In the genomic region with DNA sequence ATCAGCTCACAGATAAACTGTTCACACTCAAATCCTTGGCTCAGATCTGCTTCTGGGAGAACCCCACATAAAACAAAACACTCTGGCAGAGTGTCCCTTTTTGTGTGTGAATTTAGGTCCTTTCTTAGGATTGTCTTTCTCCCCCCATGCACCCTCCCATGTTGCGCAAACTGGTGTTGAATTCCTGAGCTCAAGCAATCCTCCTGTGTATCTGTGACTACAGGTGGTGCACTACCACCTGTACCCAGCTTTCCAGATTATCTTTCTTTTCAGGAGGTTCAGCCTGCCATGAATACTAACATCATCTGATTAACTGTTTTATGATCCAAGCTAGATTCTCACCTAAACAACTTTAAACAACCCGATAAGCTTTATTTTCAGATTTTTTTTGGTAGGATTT, we compare ENCODE assay signal across 18 cellular contexts.
DNase-seq lines count a peak whose midpoint lies in the region; ATAC-seq, FAIRE-seq and TF ChIP-seq lines count a peak whose summit lies in the region.
"Had no signal": no experiment of that assay in that cellular context is flagged by ENCODE, and none has a peak within 500 bp of the region (broad histone marks: within the 10 kb centered on the region; RNA-seq: fewer than 3 reads in every experiment).

No MANE protein-coding gene starts in this region.

- H3K56ac ChIP-seq in H9 (ENCODE audit: insufficient read length, low read depth, low read length): no peak overlapping the region
- no peak overlapping the region for H3K56ac ChIP-seq in H1 (replicated peaks; ENCODE audit: insufficient read length, low read depth, low read length)

- H3K27ac ChIP-seq in H9 (ENCODE audit: insufficient read length, low read depth, low read length): no peak overlapping the region
- H3K27ac ChIP-seq in MM.1S (ENCODE audit: low read length): no peak overlapping the region
- no peak overlapping the region for H3K27ac ChIP-seq in H1 (ENCODE audit: low read depth, low read length)
- H3K27ac ChIP-seq in sigmoid colon: peak overlapping the region in 3 of 4 donors; percentile 3 to 47 (median 5)

- H3K4me1 ChIP-seq in H9 (ENCODE audit: insufficient read depth, low read length): 0 out of 2 replicates have a peak, but pooled peaks cover 2% of the 10 kb centered on the region
- H3K4me1 ChIP-seq in MM.1S (ENCODE audit: low read length): peaks cover 37% of the 10 kb centered on the region
- H3K4me1 ChIP-seq in H1 (replicated peaks in 1 of 4; ENCODE audit: control insufficient read depth in 3 of 4, insufficient read depth in 4 of 4, low read length in 3 of 4): no peaks in the 10 kb centered on the region; a peak in 1 of 7 replicates
- peaks cover 0 to 28% (median 13%) of the 10 kb centered on the region in 4 donors for H3K4me1 ChIP-seq in sigmoid colon

- intact Hi-C loops in sigmoid colon (cut with DNase I): no loop called here

- no peak overlapping the region for H2AFZ ChIP-seq in H9 (ENCODE audit: low read length)
- peak overlapping the region; percentile 55 for H2AFZ ChIP-seq in MM.1S (ENCODE audit: low read length)
- no peak overlapping the region for H2AFZ ChIP-seq in H1 (ENCODE audit: low read length)

- H4K8ac ChIP-seq in H9 (replicated peaks; ENCODE audit: insufficient read length, low read depth, low read length) (no peak overlapping the region), H1 (ENCODE audit: extremely low read depth, insufficient read depth, low read length) (no peak overlapping the region)

- H4K91ac ChIP-seq in H9 (ENCODE audit: insufficient read length, low read depth, low read length): no peak overlapping the region
- H4K91ac ChIP-seq in H1 (replicated peaks; ENCODE audit: insufficient read length, low read length): no peak overlapping the region

- ATAC-seq in effector memory CD8-positive, alpha-beta T cell (replicated peaks): no peak
- ATAC-seq: Panc1, SK-N-SH treated with all-trans-retinoic acid at 6 μM for 48 hours had no signal

- H3K79me2 ChIP-seq in H9 (ENCODE audit: insufficient read depth, low read length) (no peaks in the 10 kb centered on the region), MM.1S (ENCODE audit: low read length) (no peaks in the 10 kb centered on the region), H1 (ENCODE audit: control insufficient read depth in 1 of 2, insufficient read depth in 2 of 2, low read length in 2 of 2) (no peaks in the 10 kb centered on the region)

- DNase-seq in H9 (no peak), MM.1S (no peak), H1 (ENCODE audit: low read depth in 1 of 2, low spot score in 2 of 2) (no peak), sigmoid colon (no peak), LoVo (ENCODE audit: low spot score) (no peak), DMS79 treated with DMSO at 0.1 percent for 48 hours (lab: John Stamatoyannopoulos, UW) (no peak)
- no peak for DNase-seq in effector memory CD8-positive, alpha-beta T cell
- DNase-seq: CD4-positive, CD25-positive, alpha-beta regulatory T cell; HFFc6; IMR-90; Karpas-422; NCI-H1694 treated with DMSO at 0.1 percent for 48 hours; NCI-H2081 treated with DMSO at 0.1 percent for 48 hours; NCI-H748 treated with DMSO at 0.1 percent for 48 hours; NK-92 treated with Interleukin-12 subunit alpha and Interleukin-12 subunit beta, amount 100 ng/mL, for 24 hours had no signal

- H2BK12ac ChIP-seq in H9 (ENCODE audit: insufficient read length, low read depth, low read length) (no peak overlapping the region), H1 (ENCODE audit: low read depth, low read length) (no peak overlapping the region)

- H3K9me3 Mint-ChIP-seq in H9: peaks cover 0 to 4% of the 10 kb centered on the region in 2 experiments; a peak in 1 of 5 replicates
- no peaks in the 10 kb centered on the region for H3K9me3 Mint-ChIP-seq in effector memory CD8-positive, alpha-beta T cell

- H3K9ac ChIP-seq in H9 (ENCODE audit: extremely low read depth, insufficient read length, low read length) (no peak overlapping the region), MM.1S (ENCODE audit: low read length) (no peak overlapping the region), H1 (replicated peaks in 1 of 4; ENCODE audit: extremely low read depth in 1 of 4, low read depth in 3 of 4, low read length in 3 of 4) (no peak overlapping the region)

- CTCF ChIA-PET in H1 (lab: Charles Lee; ENCODE audit: partially characterized antibody): interaction anchor here (0.8 to 2.1 kb wide), 11 partner anchors 9 to 489 kb away, joined by 3 to 6 read pairs (median 4); no protein-coding TSS in a partner anchor

- TF ChIP-seq RAD21 in H1 (IDR thresholded peaks at IDR 0.05 in 1 of 2, conservative IDR thresholded peaks at IDR 0.05 in 1 of 2; ENCODE audit: low read depth in 2 of 2, low read length in 2 of 2): no peak

- no peaks in the 10 kb centered on the region for H3K9me2 ChIP-seq in MM.1S (replicated peaks; ENCODE audit: insufficient read depth, low read length)

- H2BK20ac ChIP-seq in H9 (ENCODE audit: low read depth, low read length, poor library complexity, severe bottlenecking) (no peak overlapping the region), H1 (ENCODE audit: low read length) (no peak overlapping the region)

- H4K20me1 ChIP-seq in H9 (ENCODE audit: control insufficient read depth, insufficient read depth, insufficient read length) (no peaks in the 10 kb centered on the region), MM.1S (ENCODE audit: insufficient read depth, low read length) (no peaks in the 10 kb centered on the region), H1 (replicated peaks in 1 of 2; ENCODE audit: control insufficient read depth in 1 of 2, insufficient read depth in 2 of 2, low read length in 2 of 2) (no peaks in the 10 kb centered on the region)

- POLR2A ChIA-PET in H1 (lab: Charles Lee; ENCODE audit: partially characterized antibody): no interaction called here

- H3K18ac ChIP-seq in H9 (ENCODE audit: insufficient read length, low read depth, low read length) (no peak overlapping the region), H1 (ENCODE audit: extremely low read depth, low read length) (no peak overlapping the region)

- H3K27ac Mint-ChIP-seq in H9: peak overlapping the region in 2 of 3 experiments; percentile 3 to 87; a peak in 5 of 7 replicates
- H3K27ac Mint-ChIP-seq in effector memory CD8-positive, alpha-beta T cell: no peak overlapping the region
- H3K27ac Mint-ChIP-seq: CD4-positive, CD25-positive, alpha-beta regulatory T cell; HFFc6 had no signal

- H3K14ac ChIP-seq in H9 (ENCODE audit: insufficient read depth, low read length): no peak overlapping the region
- H3K14ac ChIP-seq in H1 (ENCODE audit: insufficient read length): no peak overlapping the region

- no peak overlapping the region for H3K4me3 ChIP-seq in MM.1S (ENCODE audit: low read length)
- H3K4me3 ChIP-seq in H1 (ENCODE audit: extremely low read depth in 1 of 4, insufficient read depth in 2 of 4, low read depth in 3 of 4, low read length in 4 of 4): no peak overlapping the region
- no peak overlapping the region for H3K4me3 ChIP-seq in sigmoid colon

- no peaks in the 10 kb centered on the region for H3K23me2 ChIP-seq in H9 (ENCODE audit: insufficient read length, low read depth, low read length, poor library complexity, severe bottlenecking)
- H3K23me2 ChIP-seq in H1 (ENCODE audit: low read depth, low read length): no peaks in the 10 kb centered on the region

- H3T11ph ChIP-seq in H9 (ENCODE audit: low read length): no peak overlapping the region

- no peak for FAIRE-seq in H1 (lab: Jason Lieb, UNC)
- FAIRE-seq: GM12891 had no signal

- no CpG with 5 or more reads among the region's 2 CpGs for WGBS in H9 (ENCODE audit: extremely low coverage, insufficient read length, low lambda C conversion rate)
- 93% methylated on average over 2 of the region's 2 CpGs; no CpG with 5 or more reads in 1 of the 2 experiments for WGBS in H1 (ENCODE audit: extremely low coverage in 1 of 2, insufficient coverage in 1 of 2, insufficient read length in 1 of 2, insufficient replicate concordance in 2 of 2, low coverage in 1 of 2, low lambda C conversion rate in 2 of 2, missing lambda C conversion rate in 1 of 2), 2 experiments
- 96 to 97% methylated on average over 2 of the region's 2 CpGs for WGBS in sigmoid colon, 2 donors

- H2BK15ac ChIP-seq in H9 (ENCODE audit: low read depth, low read length): no peak overlapping the region
- no peak overlapping the region for H2BK15ac ChIP-seq in H1 (ENCODE audit: low read length)

- no peak overlapping the region for H3K4me3 Mint-ChIP-seq in H9
- H3K4me3 Mint-ChIP-seq in effector memory CD8-positive, alpha-beta T cell: no peak overlapping the region
- H3K4me3 Mint-ChIP-seq: CD4-positive, CD25-positive, alpha-beta regulatory T cell; HFFc6 had no signal

- H3K4me2 ChIP-seq in H9 (ENCODE audit: insufficient read depth, insufficient read length, low read length) (no peak overlapping the region), MM.1S (ENCODE audit: low read depth, low read length) (peak overlapping the region; percentile 65; the same call in 1 of the 2 replicates), H1 (ENCODE audit: insufficient read depth in 1 of 2, low read depth in 2 of 2, low read length in 2 of 2) (no peak overlapping the region)

- no peak for TF ChIP-seq POLR2A in H1 (IDR thresholded peaks at IDR 0.05; ENCODE audit: control extremely low read depth in 1 of 2, low read depth in 2 of 2, low read length in 2 of 2)
- no peak for TF ChIP-seq POLR2A in sigmoid colon (IDR thresholded peaks at IDR 0.05)

- H2BK5ac ChIP-seq in H9 (ENCODE audit: insufficient read length, low read length): no peak overlapping the region
- H2BK5ac ChIP-seq in H1 (ENCODE audit: low read depth, low read length): no peak overlapping the region

- TF ChIP-seq EP300 in H1 (IDR thresholded peaks at IDR 0.05; ENCODE audit: borderline replicate concordance in 1 of 2, low read depth in 2 of 2, low read length in 2 of 2) (no peak), sigmoid colon (IDR thresholded peaks at IDR 0.05) (no peak)

- H3K27me3 ChIP-seq in H9 (ENCODE audit: insufficient read depth, low read length) (no peaks in the 10 kb centered on the region), MM.1S (replicated peaks; ENCODE audit: insufficient read depth, low read length) (no peaks in the 10 kb centered on the region), H1 (replicated peaks in 1 of 4; ENCODE audit: control insufficient read depth in 3 of 4, extremely low read depth in 1 of 4, insufficient read depth in 3 of 4, low read length in 3 of 4) (no peaks in the 10 kb centered on the region), sigmoid colon (no peaks in the 10 kb centered on the region)

- peaks cover 0 to 2% (median 0%) of the 10 kb centered on the region in 3 experiments; a peak in 3 of 7 replicates for H3K36me3 Mint-ChIP-seq in H9 (ENCODE audit: insufficient read depth in 1 of 3, low read depth in 3 of 3)
- H3K36me3 Mint-ChIP-seq in effector memory CD8-positive, alpha-beta T cell (ENCODE audit: insufficient read depth): no peaks in the 10 kb centered on the region
- H3K36me3 Mint-ChIP-seq: CD4-positive, CD25-positive, alpha-beta regulatory T cell had no signal

- H3K4ac ChIP-seq in H9 (ENCODE audit: low read depth, low read length): no peak overlapping the region
- H3K4ac ChIP-seq in H1 (replicated peaks; ENCODE audit: insufficient read length, low read depth, low read length): no peak overlapping the region

- H4K5ac ChIP-seq in H9 (ENCODE audit: insufficient read length, low read depth, low read length): no peak overlapping the region
- no peak overlapping the region for H4K5ac ChIP-seq in H1 (ENCODE audit: insufficient read length, low read depth, low read length)

- no peaks in the 10 kb centered on the region for H3K79me1 ChIP-seq in H9 (ENCODE audit: insufficient read depth, low read depth, low read length, poor library complexity, severe bottlenecking)
- H3K79me1 ChIP-seq in H1 (ENCODE audit: low read depth, low read length): no peaks in the 10 kb centered on the region

- no peak overlapping the region for H2AK5ac ChIP-seq in H9 (ENCODE audit: insufficient read length, low read length)
- no peak overlapping the region for H2AK5ac ChIP-seq in H1 (ENCODE audit: low read depth, low read length)

- no peak for TF ChIP-seq CTCF in H9 (conservative IDR thresholded peaks at IDR 0.05)
- TF ChIP-seq CTCF in MM.1S (IDR thresholded peaks at IDR 0.05; ENCODE audit: low read length): no peak
- TF ChIP-seq CTCF in H1 (IDR thresholded peaks at IDR 0.05; ENCODE audit: control extremely low read depth in 1 of 3, insufficient read depth in 1 of 3, low read depth in 1 of 3, low read length in 3 of 3): no peak
- TF ChIP-seq CTCF in sigmoid colon (IDR thresholded peaks at IDR 0.05): no peak

- H3K36me3 ChIP-seq in MM.1S (replicated peaks; ENCODE audit: insufficient read depth, low read length): no peaks in the 10 kb centered on the region
- no peaks in the 10 kb centered on the region for H3K36me3 ChIP-seq in H1 (ENCODE audit: control insufficient read depth in 2 of 4, insufficient read depth in 4 of 4, low read length in 3 of 4)
- no peaks in the 10 kb centered on the region for H3K36me3 ChIP-seq in sigmoid colon

- peaks cover 19 to 25% of the 10 kb centered on the region in 2 experiments for H3K4me1 Mint-ChIP-seq in H9
- H3K4me1 Mint-ChIP-seq in effector memory CD8-positive, alpha-beta T cell (ENCODE audit: low read depth in 2 of 2): peaks cover 4 to 6% of the 10 kb centered on the region in 2 donors

- H2BK120ac ChIP-seq in H9 (ENCODE audit: low read depth, low read length, poor library complexity, severe bottlenecking) (no peak overlapping the region), H1 (replicated peaks; ENCODE audit: low read depth, low read length) (no peak overlapping the region)

- H3K9me3 ChIP-seq in H9 (ENCODE audit: control insufficient read depth, low read depth, low read length) (no peaks in the 10 kb centered on the region), MM.1S (replicated peaks; ENCODE audit: insufficient read depth, low read length) (no peaks in the 10 kb centered on the region), H1 (ENCODE audit: insufficient read depth in 2 of 2, low read depth in 1 of 2, low read length in 1 of 2) (no peaks in the 10 kb centered on the region), sigmoid colon (peaks cover 0 to 4% (median 0%) of the 10 kb centered on the region in 4 donors)

- peaks cover 12% of the 10 kb centered on the region; the same call in 1 of the 2 replicates for H3F3A ChIP-seq in MM.1S (ENCODE audit: insufficient read depth, low read length)

- no peaks in the 10 kb centered on the region for H3K27me3 Mint-ChIP-seq in H9 (ENCODE audit: low read depth)
- no peaks in the 10 kb centered on the region for H3K27me3 Mint-ChIP-seq in effector memory CD8-positive, alpha-beta T cell
- H3K27me3 Mint-ChIP-seq: CD4-positive, CD25-positive, alpha-beta regulatory T cell had no signal

- H3K23ac ChIP-seq in H9 (ENCODE audit: insufficient read length, low read depth, low read length): no peak overlapping the region
- no peak overlapping the region for H3K23ac ChIP-seq in H1 (ENCODE audit: insufficient read length)

Comparison
In these comparisons a context has a peak if more than half of its experiments do, and no peak if none do; other contexts are left out.
1. H3K27ac ChIP-seq: peak in sigmoid colon (3 of 4); none in H9 (single experiment), MM.1S (single experiment) and H1 (single experiment).
2. H3K27ac Mint-ChIP-seq: peak in H9 (2 of 3); none in effector memory CD8-positive, alpha-beta T cell (0 of 2).